17 cellular contexts compared by ENCODE assay signal in the genomic region with DNA sequence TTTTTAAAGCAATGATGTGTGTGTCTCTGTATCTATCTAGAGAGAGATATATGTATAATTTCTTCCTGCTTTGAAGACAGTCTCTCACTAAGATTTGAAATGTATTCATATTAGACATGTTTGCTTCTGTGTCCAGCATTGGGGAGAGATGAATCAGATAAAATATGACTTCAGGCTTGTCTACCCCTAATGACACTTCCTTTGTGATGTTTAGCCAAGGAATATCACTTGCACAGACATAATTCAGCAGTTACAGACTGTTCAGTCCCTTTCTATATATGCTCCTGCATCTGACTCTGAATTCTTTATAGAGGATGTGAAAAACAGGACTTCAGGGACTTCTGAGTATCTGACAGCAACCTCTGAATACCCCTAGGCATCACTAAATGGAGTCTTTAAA.
A peak's percentile ranks its signal among the peaks of the same experiment; 100 is the strongest.
DNase-seq lines count a peak whose midpoint lies in the region; ATAC-seq, FAIRE-seq and TF ChIP-seq lines count a peak whose summit lies in the region.
"Had no signal": no experiment of that assay in that cellular context is flagged by ENCODE, and none has a peak within 500 bp of the region (broad histone marks: within the 10 kb centered on the region; RNA-seq: fewer than 3 reads in every experiment).

No MANE protein-coding gene starts in this region.

- DNase-seq in HFFc6: peak; percentile 67
- peak; percentile 67 for DNase-seq in astrocyte (ENCODE audit: low read depth)
- no peak for DNase-seq in smooth muscle cell (lab: John Stamatoyannopoulos, UW; ENCODE audit: unreplicated experiment)
- no peak for DNase-seq in HPDE6-E6E7 (ENCODE audit: extremely low spot score)
- DNase-seq in NCI-H2196 (lab: John Stamatoyannopoulos, UW; ENCODE audit: unreplicated experiment): no peak
- DNase-seq: activated CD4-positive, alpha-beta T cell treated with anti-CD3 and anti-CD28 coated beads for 48 hours; DMS79 treated with DMSO at 0.1 percent for 48 hours; NCI-H1930; NCI-H748 treated with DMSO at 0.1 percent for 48 hours; ovary had no signal

- H3K4me2 ChIP-seq in astrocyte (ENCODE audit: low read length) (peak overlapping the region; percentile 75), smooth muscle cell (peak overlapping the region; percentile 73)

- no peaks in the 10 kb centered on the region for H4K20me1 ChIP-seq in astrocyte (ENCODE audit: insufficient read depth, low read length)
- H4K20me1 ChIP-seq in smooth muscle cell (ENCODE audit: low read depth): no peaks in the 10 kb centered on the region

- H3K27ac Mint-ChIP-seq in HFFc6 (peak overlapping the region; percentile 93), astrocyte (ENCODE audit: unreplicated experiment) (peak overlapping the region; percentile 99)
- H3K27ac Mint-ChIP-seq: activated naive CD8-positive, alpha-beta T cell; T-helper 2 cell treated with Interferon-gamma antibody and Interleukin-4, amounts not matched to agents 5 μg/mL and 100 μg/mL, for 36 hours had no signal

- H3K36me3 ChIP-seq in astrocyte (ENCODE audit: insufficient read depth, low read length) (peaks cover 4% of the 10 kb centered on the region), gastroesophageal sphincter (peaks cover 0 to 31% of the 10 kb centered on the region in 2 donors), smooth muscle cell (ENCODE audit: low read depth) (no peaks in the 10 kb centered on the region)
- H3K36me3 ChIP-seq: ovary had no signal

- H3K9me3 Mint-ChIP-seq in HFFc6: peaks cover 5% of the 10 kb centered on the region; the same call in 1 of the 2 replicates
- H3K9me3 Mint-ChIP-seq in astrocyte (ENCODE audit: unreplicated experiment): peaks cover 3% of the 10 kb centered on the region
- H3K9me3 Mint-ChIP-seq: T-helper 2 cell treated with Interferon-gamma antibody and Interleukin-4, amounts not matched to agents 5 μg/mL and 100 μg/mL, for 36 hours had no signal

- ATAC-seq in gastroesophageal sphincter: no peak
- no peak for ATAC-seq in GM21619 (IDR thresholded peaks at IDR 0.05; ENCODE audit: unreplicated experiment)
- no peak for ATAC-seq in GM18861 (IDR thresholded peaks at IDR 0.05; ENCODE audit: unreplicated experiment)

- peaks cover 9% of the 10 kb centered on the region for H3F3A ChIP-seq in smooth muscle cell (ENCODE audit: low read depth)

- H3K9me3 ChIP-seq in astrocyte (ENCODE audit: insufficient read depth, low read depth, low read length): no peaks in the 10 kb centered on the region
- no peaks in the 10 kb centered on the region for H3K9me3 ChIP-seq in gastroesophageal sphincter
- no peaks in the 10 kb centered on the region for H3K9me3 ChIP-seq in smooth muscle cell (replicated peaks; ENCODE audit: low read depth)
- H3K9me3 ChIP-seq: ovary had no signal

- no peaks in the 10 kb centered on the region for H3K27me3 ChIP-seq in astrocyte (ENCODE audit: insufficient read depth, low read length)
- no peaks in the 10 kb centered on the region for H3K27me3 ChIP-seq in gastroesophageal sphincter
- H3K27me3 ChIP-seq in smooth muscle cell (ENCODE audit: low read depth): no peaks in the 10 kb centered on the region
- H3K27me3 ChIP-seq: ovary had no signal

- TF ChIP-seq POLR2A in gastroesophageal sphincter (IDR thresholded peaks at IDR 0.05): no peak

- H3K27me3 Mint-ChIP-seq in HFFc6 (ENCODE audit: insufficient read depth) (peaks cover 36% of the 10 kb centered on the region), astrocyte (ENCODE audit: low read depth, unreplicated experiment) (no peaks in the 10 kb centered on the region)

- H3K4me1 Mint-ChIP-seq in HFFc6 (ENCODE audit: low read depth) (peaks cover 100% of the 10 kb centered on the region), astrocyte (ENCODE audit: low read depth, unreplicated experiment) (peaks cover 50% of the 10 kb centered on the region)

- peak overlapping the region; percentile 47 for H3K4me3 Mint-ChIP-seq in HFFc6
- H3K4me3 Mint-ChIP-seq in astrocyte (ENCODE audit: unreplicated experiment): peak overlapping the region; percentile 57
- H3K4me3 Mint-ChIP-seq: activated naive CD8-positive, alpha-beta T cell; T-helper 2 cell treated with Interferon-gamma antibody and Interleukin-4, amounts not matched to agents 5 μg/mL and 100 μg/mL, for 36 hours had no signal

- H3K4me3 ChIP-seq in astrocyte (ENCODE audit: insufficient read depth, low read depth, low read length) (peak overlapping the region; percentile 6), gastroesophageal sphincter (no peak overlapping the region), smooth muscle cell (no peak overlapping the region)
- H3K4me3 ChIP-seq: ovary had no signal

- no peak for TF ChIP-seq CTCF in HFFc6 (IDR thresholded peaks at IDR 0.05)
- TF ChIP-seq CTCF in astrocyte (IDR thresholded peaks at IDR 0.05; ENCODE audit: insufficient read depth, low read depth, low read length): no peak
- TF ChIP-seq CTCF in gastroesophageal sphincter (IDR thresholded peaks at IDR 0.05): no peak
- no peak for TF ChIP-seq CTCF in smooth muscle cell (IDR thresholded peaks at IDR 0.05; ENCODE audit: borderline replicate concordance, insufficient read depth, poor library complexity, severe bottlenecking)

- H2AFZ ChIP-seq in astrocyte (ENCODE audit: low read depth, low read length) (no peak overlapping the region), smooth muscle cell (ENCODE audit: low read depth) (peak overlapping the region; percentile 36)

- peaks cover 76% of the 10 kb centered on the region for H3K36me3 Mint-ChIP-seq in HFFc6 (ENCODE audit: low read depth)
- peaks cover 14% of the 10 kb centered on the region for H3K36me3 Mint-ChIP-seq in astrocyte (ENCODE audit: low read depth, unreplicated experiment)
- H3K36me3 Mint-ChIP-seq: activated naive CD8-positive, alpha-beta T cell had no signal

- H3K9ac ChIP-seq in astrocyte (ENCODE audit: low read length) (peak overlapping the region; percentile 78), smooth muscle cell (ENCODE audit: low read depth) (peak overlapping the region; percentile 66)

- H3K27ac ChIP-seq in astrocyte (ENCODE audit: low read depth, low read length): peak overlapping the region; percentile 96
- peak overlapping the region; percentile 70 to 81 (median 76) for H3K27ac ChIP-seq in gastroesophageal sphincter
- H3K27ac ChIP-seq in smooth muscle cell (ENCODE audit: low read depth): peak overlapping the region; percentile 95
- H3K27ac ChIP-seq: C4-2B, HL-60, ovary had no signal

- peak; percentile 73 for FAIRE-seq in astrocyte (lab: Jason Lieb, UNC)

- H3K79me2 ChIP-seq in astrocyte (ENCODE audit: insufficient read depth, low read length) (no peaks in the 10 kb centered on the region), smooth muscle cell (ENCODE audit: low read depth) (no peaks in the 10 kb centered on the region)

- TF ChIP-seq EP300 in gastroesophageal sphincter (IDR thresholded peaks at IDR 0.05): no peak

- H3K4me1 ChIP-seq in astrocyte (ENCODE audit: insufficient read depth, low read length): peaks cover 54% of the 10 kb centered on the region
- H3K4me1 ChIP-seq in gastroesophageal sphincter: peaks cover 11 to 34% (median 15%) of the 10 kb centered on the region in 3 donors
- peaks cover 31% of the 10 kb centered on the region for H3K4me1 ChIP-seq in smooth muscle cell (ENCODE audit: low read depth)

Comparison
In these comparisons a context has a peak if more than half of its experiments do, and no peak if none do; other contexts are left out.
1. DNase-seq: peak in HFFc6 (single experiment) and astrocyte (single experiment); none in smooth muscle cell (single experiment), HPDE6-E6E7 (single experiment) and NCI-H2196 (single experiment).
2. Peak in every context shown above with its lines, with median percentiles within 50 percentile points of each other: H3K27ac ChIP-seq.